In the genomic region with DNA sequence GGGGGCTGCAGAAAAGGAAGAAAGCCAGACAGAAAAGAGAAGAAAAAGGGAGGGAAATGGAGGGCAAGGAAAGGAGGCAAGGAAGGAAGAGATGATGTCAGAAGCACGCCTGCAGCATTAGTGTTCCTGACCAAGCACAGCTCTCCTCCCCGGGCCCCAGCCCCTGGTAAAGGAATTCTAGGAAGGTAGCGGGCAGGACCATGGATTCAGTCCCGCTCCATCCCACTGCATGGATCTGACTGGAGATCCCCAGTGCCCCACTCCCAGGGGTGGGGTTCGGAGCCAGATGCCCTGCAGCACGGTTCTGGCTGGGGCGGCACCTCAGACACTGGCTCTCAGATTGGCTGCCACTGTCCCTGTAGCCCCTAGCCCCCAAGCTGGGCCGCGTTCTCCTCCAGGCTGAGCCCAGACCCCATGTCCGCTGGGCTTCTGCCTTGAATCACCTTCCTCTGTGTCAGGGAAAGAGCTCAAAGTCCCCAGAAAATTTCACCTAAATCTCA, we compare ENCODE assay signal across 20 cellular contexts. TPM values are rescaled to one million over a fixed set of nuclear protein-coding genes. Genes with fewer than 3 reads are reported as not detected.
A peak's percentile ranks its signal among the peaks of the same experiment; 100 is the strongest.
DNase-seq lines count a peak whose midpoint lies in the region; ATAC-seq and TF ChIP-seq lines count a peak whose summit lies in the region.
"Had no signal": no experiment of that assay in that cellular context is flagged by ENCODE, and none has a peak within 500 bp of the region (broad histone marks: within the 10 kb centered on the region; RNA-seq: fewer than 3 reads in every experiment).

No MANE protein-coding gene starts in this region.

- H3K27ac ChIP-seq in neuronal stem cell (replicated peaks; ENCODE audit: low read length) (peak overlapping the region; percentile 19), spleen (no peak overlapping the region), GM23338 (ENCODE audit: low read depth) (no peak overlapping the region)
- H3K27ac ChIP-seq: 22Rv1, A549, C4-2B, HL-60 had no signal

- no peak overlapping the region for H4K91ac ChIP-seq in neuronal stem cell (ENCODE audit: low read depth, low read length, poor library complexity)

- peaks cover 0 to 15% of the 10 kb centered on the region in 2 donors for H3K4me1 ChIP-seq in neuronal stem cell (ENCODE audit: control insufficient read depth in 2 of 2, insufficient read depth in 1 of 2, low read depth in 1 of 2, low read length in 2 of 2)
- H3K4me1 ChIP-seq in spleen, result peaks cover 0 to 19% (median 8%) of the 10 kb centered on the region in 6 donors
- no peaks in the 10 kb centered on the region for H3K4me1 ChIP-seq in GM23338 (ENCODE audit: insufficient read depth)
- H3K4me1 ChIP-seq: A549 had no signal

- H2AFZ ChIP-seq in neuronal stem cell (ENCODE audit: low read length) (no peak overlapping the region), GM23338 (no peak overlapping the region)

- H2BK120ac ChIP-seq in neuronal stem cell (ENCODE audit: low read depth, low read length), result no peak overlapping the region

- H3K9me3 ChIP-seq in neuronal stem cell (replicated peaks in 1 of 2; ENCODE audit: control insufficient read depth in 2 of 2, insufficient read depth in 1 of 2, low read depth in 1 of 2, low read length in 2 of 2) (peaks cover 0 to 2% of the 10 kb centered on the region in 2 donors), spleen (no peaks in the 10 kb centered on the region)
- H3K9me3 ChIP-seq: A549 had no signal

- no peak overlapping the region for H2BK5ac ChIP-seq in neuronal stem cell (ENCODE audit: low read length)

- H3K27me3 ChIP-seq in neuronal stem cell (ENCODE audit: control insufficient read depth in 3 of 3, insufficient read depth in 3 of 3, low read depth in 1 of 3, low read length in 3 of 3) (no peaks in the 10 kb centered on the region), spleen (replicated peaks in 1 of 7) (no peaks in the 10 kb centered on the region), GM23338 (ENCODE audit: insufficient read depth) (no peaks in the 10 kb centered on the region)

- no peak overlapping the region for H2BK15ac ChIP-seq in neuronal stem cell (ENCODE audit: low read length)

- no peak overlapping the region for H3K4me3 Mint-ChIP-seq in GM23338
- H3K4me3 Mint-ChIP-seq: CD4-positive, alpha-beta memory T cell; HFFc6 had no signal

- H4K8ac ChIP-seq in neuronal stem cell (ENCODE audit: low read depth, low read length), result no peak overlapping the region

- peak; percentile 68 for DNase-seq in cardiac septum (ENCODE audit: low spot score)
- no peak for DNase-seq in Right ventricle myocardium superior
- DNase-seq in neuronal stem cell (ENCODE audit: low spot score), result no peak
- peak; percentile 63 for DNase-seq in spleen
- DNase-seq in GM23338 (ENCODE audit: low spot score), result no peak
- DNase-seq in NCI-H1694 (lab: John Stamatoyannopoulos, UW), result no peak
- no peak for DNase-seq in RPMI8226
- DNase-seq: AML-193; CD4-positive, alpha-beta memory T cell; DMS153; DMS79; GDM1; GOT3; H7; HFFc6 had no signal

- no peak overlapping the region for H3K4me2 ChIP-seq in neuronal stem cell (ENCODE audit: insufficient read depth, low read length, poor library complexity, severe bottlenecking)
- H3K4me2 ChIP-seq in GM23338, result no peak overlapping the region
- H3K4me2 ChIP-seq: A549 had no signal

- peaks cover 7% of the 10 kb centered on the region; the same call in 1 of the 2 replicates for H3K9me2 ChIP-seq in GM23338 (ENCODE audit: insufficient read depth)

- peaks cover 9% of the 10 kb centered on the region; the same call in 2 of the 3 replicates for H3K4me1 Mint-ChIP-seq in GM23338

- H3K36me3 ChIP-seq in neuronal stem cell (replicated peaks in 1 of 2; ENCODE audit: control insufficient read depth in 2 of 2, insufficient read depth in 2 of 2, low read length in 2 of 2) (no peaks in the 10 kb centered on the region), spleen (no peaks in the 10 kb centered on the region), GM23338 (ENCODE audit: insufficient read depth) (no peaks in the 10 kb centered on the region)

- WGBS in neuronal stem cell (ENCODE audit: extremely low coverage in 2 of 2, insufficient read length in 2 of 2, insufficient replicate concordance in 1 of 2), 2 donors, result no CpG with 5 or more reads among the region's 10 CpGs
- WGBS in spleen, 5 donors, result 84 to 97% (median 88%) methylated on average over 9 to 10 of the region's 10 CpGs

- H3K4me3 ChIP-seq in neuronal stem cell (ENCODE audit: low read length in 2 of 2) (no peak overlapping the region), spleen (no peak overlapping the region), GM23338 (no peak overlapping the region)
- H3K4me3 ChIP-seq: A549 had no signal

- H3F3A ChIP-seq in GM23338 (replicated peaks; ENCODE audit: low read depth), result no peaks in the 10 kb centered on the region

- peak overlapping the region; percentile 12 for H3K18ac ChIP-seq in neuronal stem cell (ENCODE audit: low read length)

- no peak for TF ChIP-seq CTCF in spleen (IDR thresholded peaks at IDR 0.05 in 8 of 11, conservative IDR thresholded peaks at IDR 0.05 in 3 of 11)
- TF ChIP-seq CTCF in GM23338 (conservative IDR thresholded peaks at IDR 0.05; ENCODE audit: low read depth in 2 of 2), result no peak

- H3K36me3 Mint-ChIP-seq in GM23338 (ENCODE audit: low read depth), result no peaks in the 10 kb centered on the region
- H3K36me3 Mint-ChIP-seq: CD4-positive, alpha-beta memory T cell had no signal

- H3K27ac Mint-ChIP-seq in GM23338, result no peak overlapping the region
- H3K27ac Mint-ChIP-seq: CD4-positive, alpha-beta memory T cell; HFFc6 had no signal

- H3K9ac ChIP-seq in neuronal stem cell (ENCODE audit: low read depth, low read length, poor library complexity), result no peak overlapping the region

- H3K79me1 ChIP-seq in neuronal stem cell (ENCODE audit: low read depth, low read length), result no peaks in the 10 kb centered on the region

- H2BK12ac ChIP-seq in neuronal stem cell (ENCODE audit: low read length), result no peak overlapping the region

- no peak overlapping the region for H3K14ac ChIP-seq in neuronal stem cell (ENCODE audit: low read length)

- no peak overlapping the region for H2AK5ac ChIP-seq in neuronal stem cell (ENCODE audit: low read depth, low read length)

- no peaks in the 10 kb centered on the region for H4K20me1 ChIP-seq in GM23338 (replicated peaks; ENCODE audit: insufficient read depth)

- no peak overlapping the region for H3K23ac ChIP-seq in neuronal stem cell (ENCODE audit: low read depth, low read length, poor library complexity)

- intact Hi-C loops in cardiac septum (cut with DNase I) (no loop called here), Right ventricle myocardium superior (cut with DNase I) (no loop called here), spleen (cut with DNase I; ENCODE audit: low total_unique reads) (no loop called here)

- H3K4ac ChIP-seq in neuronal stem cell (ENCODE audit: low read length), result no peak overlapping the region

- no peak for TF ChIP-seq POLR2A in spleen (IDR thresholded peaks at IDR 0.05)

- H3K9me3 Mint-ChIP-seq in GM23338, result no peaks in the 10 kb centered on the region
- H3K9me3 Mint-ChIP-seq: CD4-positive, alpha-beta memory T cell; HFFc6 had no signal

- H3K27me3 Mint-ChIP-seq in GM23338 (ENCODE audit: insufficient read depth, low read depth, poor library complexity), result peaks cover 7% of the 10 kb centered on the region
- H3K27me3 Mint-ChIP-seq: CD4-positive, alpha-beta memory T cell had no signal

- H3K79me2 ChIP-seq in GM23338 (replicated peaks; ENCODE audit: insufficient read depth), result peaks cover 13% of the 10 kb centered on the region

- no peak for ATAC-seq in Right ventricle myocardium superior (ENCODE audit: poor library complexity)
- no peak for ATAC-seq in GM23338
- ATAC-seq: A549, HCT116 had no signal

TF ChIP-seq in GM23338, 12 proteins besides CTCF, POLR2A, EP300 and RAD21:
- TF ChIP-seq, protein P1, sequence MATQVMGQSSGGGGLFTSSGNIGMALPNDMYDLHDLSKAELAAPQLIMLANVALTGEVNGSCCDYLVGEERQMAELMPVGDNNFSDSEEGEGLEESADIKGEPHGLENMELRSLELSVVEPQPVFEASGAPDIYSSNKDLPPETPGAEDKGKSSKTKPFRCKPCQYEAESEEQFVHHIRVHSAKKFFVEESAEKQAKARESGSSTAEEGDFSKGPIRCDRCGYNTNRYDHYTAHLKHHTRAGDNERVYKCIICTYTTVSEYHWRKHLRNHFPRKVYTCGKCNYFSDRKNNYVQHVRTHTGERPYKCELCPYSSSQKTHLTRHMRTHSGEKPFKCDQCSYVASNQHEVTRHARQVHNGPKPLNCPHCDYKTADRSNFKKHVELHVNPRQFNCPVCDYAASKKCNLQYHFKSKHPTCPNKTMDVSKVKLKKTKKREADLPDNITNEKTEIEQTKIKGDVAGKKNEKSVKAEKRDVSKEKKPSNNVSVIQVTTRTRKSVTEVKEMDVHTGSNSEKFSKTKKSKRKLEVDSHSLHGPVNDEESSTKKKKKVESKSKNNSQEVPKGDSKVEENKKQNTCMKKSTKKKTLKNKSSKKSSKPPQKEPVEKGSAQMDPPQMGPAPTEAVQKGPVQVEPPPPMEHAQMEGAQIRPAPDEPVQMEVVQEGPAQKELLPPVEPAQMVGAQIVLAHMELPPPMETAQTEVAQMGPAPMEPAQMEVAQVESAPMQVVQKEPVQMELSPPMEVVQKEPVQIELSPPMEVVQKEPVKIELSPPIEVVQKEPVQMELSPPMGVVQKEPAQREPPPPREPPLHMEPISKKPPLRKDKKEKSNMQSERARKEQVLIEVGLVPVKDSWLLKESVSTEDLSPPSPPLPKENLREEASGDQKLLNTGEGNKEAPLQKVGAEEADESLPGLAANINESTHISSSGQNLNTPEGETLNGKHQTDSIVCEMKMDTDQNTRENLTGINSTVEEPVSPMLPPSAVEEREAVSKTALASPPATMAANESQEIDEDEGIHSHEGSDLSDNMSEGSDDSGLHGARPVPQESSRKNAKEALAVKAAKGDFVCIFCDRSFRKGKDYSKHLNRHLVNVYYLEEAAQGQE (IDR thresholded peaks at IDR 0.05; ENCODE audit: unreplicated experiment), result no peak
- TF ChIP-seq ZNF331 (CRISPR knock-in tag; IDR thresholded peaks at IDR 0.05; ENCODE audit: low read depth), result no peak
- TF ChIP-seq, protein P2, sequence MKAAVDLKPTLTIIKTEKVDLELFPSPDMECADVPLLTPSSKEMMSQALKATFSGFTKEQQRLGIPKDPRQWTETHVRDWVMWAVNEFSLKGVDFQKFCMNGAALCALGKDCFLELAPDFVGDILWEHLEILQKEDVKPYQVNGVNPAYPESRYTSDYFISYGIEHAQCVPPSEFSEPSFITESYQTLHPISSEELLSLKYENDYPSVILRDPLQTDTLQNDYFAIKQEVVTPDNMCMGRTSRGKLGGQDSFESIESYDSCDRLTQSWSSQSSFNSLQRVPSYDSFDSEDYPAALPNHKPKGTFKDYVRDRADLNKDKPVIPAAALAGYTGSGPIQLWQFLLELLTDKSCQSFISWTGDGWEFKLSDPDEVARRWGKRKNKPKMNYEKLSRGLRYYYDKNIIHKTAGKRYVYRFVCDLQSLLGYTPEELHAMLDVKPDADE (IDR thresholded peaks at IDR 0.05), result no peak

RNA-seq across cellular contexts. Expression of a gene that starts 59.8 kb away (rescaled TPM):
- 5.2 TPM for total RNA-seq in cardiac septum
- total RNA-seq in Right ventricle myocardium superior, result 3.1 TPM
- polyA plus RNA-seq in neuronal stem cell (2013, experiment 1 of 2), result 1.5 TPM
- 1.6 TPM for polyA plus RNA-seq in neuronal stem cell (2013, experiment 2 of 2)
- total RNA-seq in spleen, result 10 to 100 TPM; 10.0 to 24.6 (median 15.8) TPM
- polyA plus RNA-seq in spleen, result 1 to 10 TPM; 1.2 to 3.6 (median 1.3) TPM
- 8.7 and 8.9 TPM in 2 replicates for total RNA-seq in GM23338 (2014; rRNA removed; shearing (Covaris generic))
- polyA plus RNA-seq in GM23338 (2016; fragmentation: Nextera tagmentation; extraction: Ambion mirVana), result 3.3 and 3.8 TPM in 2 replicates

Comparison
In these comparisons a context has a peak if more than half of its experiments do, and no peak if none do; other contexts are left out.
1. DNase-seq: peak in cardiac septum (single experiment) and spleen (single experiment); none in Right ventricle myocardium superior (single experiment), neuronal stem cell (single experiment), GM23338 (single experiment), NCI-H1694 (single experiment) and RPMI8226 (single experiment).